Comparison of ENCODE assay signal across 33 cellular contexts in the genomic region with DNA sequence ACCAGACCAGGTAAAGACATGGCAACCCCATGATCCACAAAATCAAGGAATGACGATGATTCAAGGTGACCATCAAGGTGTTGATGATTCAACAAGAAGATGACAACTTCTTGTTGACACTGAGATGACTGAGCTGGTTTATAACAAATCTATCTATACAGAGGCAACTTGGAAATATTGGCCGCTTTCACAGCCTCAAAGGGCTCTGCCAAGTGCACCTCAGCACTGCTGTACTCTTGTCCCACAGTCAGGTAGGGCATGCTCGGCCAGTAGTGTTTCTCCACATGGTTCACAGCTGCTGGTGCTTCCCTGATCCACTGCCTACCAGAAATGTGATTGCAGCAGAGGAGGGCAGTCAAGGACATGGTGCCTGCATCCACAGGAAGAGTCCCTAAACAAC.
DNase-seq lines count a peak whose midpoint lies in the region; ATAC-seq, FAIRE-seq and TF ChIP-seq lines count a peak whose summit lies in the region.
"Had no signal": no experiment of that assay in that cellular context is flagged by ENCODE, and none has a peak within 500 bp of the region (broad histone marks: within the 10 kb centered on the region; RNA-seq: fewer than 3 reads in every experiment).

No MANE protein-coding gene starts in this region.

- no peaks in the 10 kb centered on the region for H3K79me1 ChIP-seq in H1 (ENCODE audit: low read depth, low read length)

- H2BK5ac ChIP-seq in H1 (ENCODE audit: low read depth, low read length): no peak overlapping the region

- no peaks in the 10 kb centered on the region for H3K79me2 ChIP-seq in H1 (ENCODE audit: control insufficient read depth in 1 of 2, insufficient read depth in 2 of 2, low read length in 2 of 2)

- no peak overlapping the region for H4K91ac ChIP-seq in H1 (replicated peaks; ENCODE audit: insufficient read length, low read length)

- no peak overlapping the region for H3K4me3 ChIP-seq in H1 (ENCODE audit: extremely low read depth in 1 of 4, insufficient read depth in 2 of 4, low read depth in 3 of 4, low read length in 4 of 4)
- H3K4me3 ChIP-seq in esophagus muscularis mucosa: no peak overlapping the region
- H3K4me3 ChIP-seq: A549; BLaER1; BLaER1 treated with 17β-estradiol and CSF1 and Interleukin-3, amounts not matched to agents 10 nM and 100 nM had no signal

- no peak overlapping the region; the same call in 1 of the 2 replicates for H2BK15ac ChIP-seq in H1 (ENCODE audit: low read length)

- intact Hi-C loops in esophagus muscularis mucosa (cut with DNase I): no loop called here

- no peaks in the 10 kb centered on the region for H3K23me2 ChIP-seq in H1 (ENCODE audit: low read depth, low read length)

- no peak overlapping the region; a peak in 1 of 7 replicates for H3K9ac ChIP-seq in H1 (replicated peaks in 1 of 4; ENCODE audit: extremely low read depth in 1 of 4, low read depth in 3 of 4, low read length in 3 of 4)
- H3K9ac ChIP-seq: BLaER1; BLaER1 treated with 17β-estradiol and CSF1 and Interleukin-3, amounts not matched to agents 10 nM and 100 nM had no signal

- no peak for TF ChIP-seq EP300 in H1 (IDR thresholded peaks at IDR 0.05; ENCODE audit: borderline replicate concordance in 1 of 2, low read depth in 2 of 2, low read length in 2 of 2)
- no peak for TF ChIP-seq EP300 in esophagus muscularis mucosa (IDR thresholded peaks at IDR 0.05)

- POLR2A ChIA-PET in H1 (lab: Charles Lee; ENCODE audit: partially characterized antibody): interaction anchor here (0.6 kb wide), 1 partner anchor 1390 kb away, joined by 3 read pairs; no protein-coding TSS in a partner anchor

- H3K36me3 ChIP-seq in H1 (ENCODE audit: control insufficient read depth in 2 of 4, insufficient read depth in 4 of 4, low read length in 3 of 4): no peaks in the 10 kb centered on the region
- H3K36me3 ChIP-seq in esophagus muscularis mucosa: no peaks in the 10 kb centered on the region
- H3K36me3 ChIP-seq: BE2C; BLaER1; BLaER1 treated with 17β-estradiol and CSF1 and Interleukin-3, amounts not matched to agents 10 nM and 100 nM had no signal

- no peak overlapping the region for H3K56ac ChIP-seq in H1 (replicated peaks; ENCODE audit: insufficient read length, low read depth, low read length)

- H3K4me2 ChIP-seq in H1 (ENCODE audit: insufficient read depth in 1 of 2, low read depth in 2 of 2, low read length in 2 of 2): no peak overlapping the region
- H3K4me2 ChIP-seq: A549; BLaER1; BLaER1 treated with 17β-estradiol and CSF1 and Interleukin-3, amounts not matched to agents 10 nM and 100 nM had no signal

- WGBS in H1 (ENCODE audit: extremely low coverage in 1 of 2, insufficient coverage in 1 of 2, insufficient read length in 1 of 2, insufficient replicate concordance in 2 of 2, low coverage in 1 of 2, low lambda C conversion rate in 2 of 2, missing lambda C conversion rate in 1 of 2), 2 experiments: 89% methylated on average over 3 of the region's 3 CpGs; no CpG with 5 or more reads in 1 of the 2 experiments
- WGBS in esophagus muscularis mucosa: 65% methylated on average over 3 of the region's 3 CpGs

- ATAC-seq in GM21423 (IDR thresholded peaks at IDR 0.05; ENCODE audit: unreplicated experiment) (no peak), GM21526 (IDR thresholded peaks at IDR 0.05; ENCODE audit: low FRiP score, unreplicated experiment) (no peak)
- ATAC-seq: A549; CD8-positive, alpha-beta T cell had no signal

- no peak overlapping the region for H3K23ac ChIP-seq in H1 (ENCODE audit: insufficient read length)

- H3K27ac ChIP-seq in H1 (ENCODE audit: low read depth, low read length): no peak overlapping the region
- no peak overlapping the region for H3K27ac ChIP-seq in esophagus muscularis mucosa (replicated peaks in 1 of 4)
- H3K27ac ChIP-seq: 22Rv1; A549; BLaER1; BLaER1 treated with 17β-estradiol and CSF1 and Interleukin-3, amounts not matched to agents 10 nM and 100 nM; C4-2B had no signal

- H2AFZ ChIP-seq in H1 (ENCODE audit: low read length): no peak overlapping the region

- H2BK12ac ChIP-seq in H1 (ENCODE audit: low read depth, low read length): peak overlapping the region; percentile 81; the same call in 1 of the 2 replicates

- no peak overlapping the region for H2AK5ac ChIP-seq in H1 (ENCODE audit: low read depth, low read length)

- no peak overlapping the region for H3K14ac ChIP-seq in H1 (ENCODE audit: insufficient read length)

- no peak for TF ChIP-seq RAD21 in H1 (IDR thresholded peaks at IDR 0.05 in 1 of 2, conservative IDR thresholded peaks at IDR 0.05 in 1 of 2; ENCODE audit: low read depth in 2 of 2, low read length in 2 of 2)

- FAIRE-seq in H1 (lab: Jason Lieb, UNC) (no peak), urothelium cell line (lab: Jason Lieb, UNC) (peak; percentile 46)
- FAIRE-seq: A204.1, A549, D721Med had no signal

- no peak overlapping the region for H3K18ac ChIP-seq in H1 (ENCODE audit: extremely low read depth, low read length)

- no peaks in the 10 kb centered on the region for H4K20me1 ChIP-seq in H1 (replicated peaks in 1 of 2; ENCODE audit: control insufficient read depth in 1 of 2, insufficient read depth in 2 of 2, low read length in 2 of 2)
- H4K20me1 ChIP-seq: BLaER1; BLaER1 treated with 17β-estradiol and CSF1 and Interleukin-3, amounts not matched to agents 10 nM and 100 nM had no signal

- H4K8ac ChIP-seq in H1 (ENCODE audit: extremely low read depth, insufficient read depth, low read length): no peak overlapping the region

- H3K9me3 ChIP-seq in H1 (ENCODE audit: insufficient read depth in 2 of 2, low read depth in 1 of 2, low read length in 1 of 2) (no peaks in the 10 kb centered on the region), esophagus muscularis mucosa (no peaks in the 10 kb centered on the region)
- H3K9me3 ChIP-seq: A549; BE2C; BLaER1; BLaER1 treated with 17β-estradiol and CSF1 and Interleukin-3, amounts not matched to agents 10 nM and 100 nM; Caco-2 had no signal

- TF ChIP-seq CTCF in H1 (IDR thresholded peaks at IDR 0.05; ENCODE audit: control extremely low read depth in 1 of 3, insufficient read depth in 1 of 3, low read depth in 1 of 3, low read length in 3 of 3) (no peak), esophagus muscularis mucosa (IDR thresholded peaks at IDR 0.05) (no peak)

- H4K5ac ChIP-seq in H1 (ENCODE audit: insufficient read length, low read depth, low read length): no peak overlapping the region

- no peaks in the 10 kb centered on the region for H3K27me3 ChIP-seq in H1 (replicated peaks in 1 of 4; ENCODE audit: control insufficient read depth in 3 of 4, extremely low read depth in 1 of 4, insufficient read depth in 3 of 4, low read length in 3 of 4)
- no peaks in the 10 kb centered on the region for H3K27me3 ChIP-seq in esophagus muscularis mucosa
- H3K27me3 ChIP-seq: BLaER1; BLaER1 treated with 17β-estradiol and CSF1 and Interleukin-3, amounts not matched to agents 10 nM and 100 nM had no signal

- TF ChIP-seq POLR2A in H1 (IDR thresholded peaks at IDR 0.05; ENCODE audit: control extremely low read depth in 1 of 2, low read depth in 2 of 2, low read length in 2 of 2): no peak
- TF ChIP-seq POLR2A in esophagus muscularis mucosa (IDR thresholded peaks at IDR 0.05; ENCODE audit: low read depth): no peak

- no peak overlapping the region for H2BK120ac ChIP-seq in H1 (replicated peaks; ENCODE audit: low read depth, low read length)

- no peak overlapping the region for H3K4ac ChIP-seq in H1 (replicated peaks; ENCODE audit: insufficient read length, low read depth, low read length)

- no peaks in the 10 kb centered on the region for H3K4me1 ChIP-seq in H1 (replicated peaks in 1 of 4; ENCODE audit: control insufficient read depth in 3 of 4, insufficient read depth in 4 of 4, low read length in 3 of 4)
- no peaks in the 10 kb centered on the region for H3K4me1 ChIP-seq in esophagus muscularis mucosa
- H3K4me1 ChIP-seq: A549, BE2C, BLaER1, Caco-2 had no signal

- CTCF ChIA-PET in H1 (lab: Charles Lee; ENCODE audit: partially characterized antibody): interaction anchor here (0.6 to 1.1 kb wide), 3 partner anchors 9 to 333 kb away, joined by 3 to 4 read pairs (median 4); no protein-coding TSS in a partner anchor

- DNase-seq in H1 (ENCODE audit: low read depth in 1 of 2, low spot score in 2 of 2) (no peak), esophagus muscularis mucosa (ENCODE audit: extremely low spot score) (peak; percentile 88), urothelium cell line (ENCODE audit: low spot score) (no peak), NCI-H2171 (lab: John Stamatoyannopoulos, UW) (no peak)
- DNase-seq: 8988T; ACHN; AML-193; BE2C; C1 segment of cervical spinal cord; Caco-2; Calu3; CD4-positive, alpha-beta memory T cell; CD4-positive, alpha-beta T cell; CD4-positive, CD25-positive, alpha-beta regulatory T cell; CD8-positive, alpha-beta memory T cell; CD8-positive, alpha-beta T cell; COR-L47; DMS 273 treated with DMSO at 0.1 percent for 48 hours; DMS153; DMS53; DMS79; DMS79 treated with DMSO at 0.1 percent for 48 hours; DND-41; EL had no signal

- H2BK20ac ChIP-seq in H1 (ENCODE audit: low read length): no peak overlapping the region

TF ChIP-seq in H1, 55 proteins besides CTCF, POLR2A, EP300 and RAD21 (continues in another document):
- no peak for TF ChIP-seq SP2 (IDR thresholded peaks at IDR 0.05; ENCODE audit: low read length)
- no peak for TF ChIP-seq RXRA (IDR thresholded peaks at IDR 0.05; ENCODE audit: insufficient read depth, low read depth, low read length)
- TF ChIP-seq NRF1 (IDR thresholded peaks at IDR 0.05; ENCODE audit: low read depth, low read length): no peak
- no peak for TF ChIP-seq FOSL1 (IDR thresholded peaks at IDR 0.05; ENCODE audit: insufficient read depth, low read depth, low read length)
- TF ChIP-seq SRF (IDR thresholded peaks at IDR 0.05; ENCODE audit: low read depth, low read length): no peak
- no peak for TF ChIP-seq TAF1 (IDR thresholded peaks at IDR 0.05; ENCODE audit: low read depth, low read length)
- TF ChIP-seq POU5F1 (IDR thresholded peaks at IDR 0.05; ENCODE audit: low read depth, low read length): no peak
- TF ChIP-seq RNF2 (IDR thresholded peaks at IDR 0.05; ENCODE audit: borderline replicate concordance, low read depth, low read length, missing control alignments, poor library complexity, severe bottlenecking): no peak
- no peak for TF ChIP-seq PHF8 (conservative IDR thresholded peaks at IDR 0.05; ENCODE audit: low read depth, low read length)
- no peak for TF ChIP-seq SUZ12 (IDR thresholded peaks at IDR 0.05; ENCODE audit: low read length)
- no peak for TF ChIP-seq SIX5 (IDR thresholded peaks at IDR 0.05; ENCODE audit: low read depth, low read length)
- TF ChIP-seq JUND (IDR thresholded peaks at IDR 0.05; ENCODE audit: low read length): no peak
- TF ChIP-seq SIN3A (conservative IDR thresholded peaks at IDR 0.05 in 1 of 2, IDR thresholded peaks at IDR 0.05 in 1 of 2; ENCODE audit: low read depth in 1 of 2, low read length in 2 of 2): no peak
- TF ChIP-seq KDM4A (IDR thresholded peaks at IDR 0.05; ENCODE audit: low read depth, low read length, severe bottlenecking): no peak
- no peak for TF ChIP-seq CTBP2 (IDR thresholded peaks at IDR 0.05; ENCODE audit: borderline replicate concordance, insufficient read depth, insufficient read length, low read length)
- no peak for TF ChIP-seq SAP30 (IDR thresholded peaks at IDR 0.05; ENCODE audit: insufficient read depth, insufficient replicate concordance, low read length)
- no peak for TF ChIP-seq CBX5 (IDR thresholded peaks at IDR 0.05; ENCODE audit: low read depth, low read length)
